Comparison of ENCODE assay signal across 1 cellular context in the genomic region with DNA sequence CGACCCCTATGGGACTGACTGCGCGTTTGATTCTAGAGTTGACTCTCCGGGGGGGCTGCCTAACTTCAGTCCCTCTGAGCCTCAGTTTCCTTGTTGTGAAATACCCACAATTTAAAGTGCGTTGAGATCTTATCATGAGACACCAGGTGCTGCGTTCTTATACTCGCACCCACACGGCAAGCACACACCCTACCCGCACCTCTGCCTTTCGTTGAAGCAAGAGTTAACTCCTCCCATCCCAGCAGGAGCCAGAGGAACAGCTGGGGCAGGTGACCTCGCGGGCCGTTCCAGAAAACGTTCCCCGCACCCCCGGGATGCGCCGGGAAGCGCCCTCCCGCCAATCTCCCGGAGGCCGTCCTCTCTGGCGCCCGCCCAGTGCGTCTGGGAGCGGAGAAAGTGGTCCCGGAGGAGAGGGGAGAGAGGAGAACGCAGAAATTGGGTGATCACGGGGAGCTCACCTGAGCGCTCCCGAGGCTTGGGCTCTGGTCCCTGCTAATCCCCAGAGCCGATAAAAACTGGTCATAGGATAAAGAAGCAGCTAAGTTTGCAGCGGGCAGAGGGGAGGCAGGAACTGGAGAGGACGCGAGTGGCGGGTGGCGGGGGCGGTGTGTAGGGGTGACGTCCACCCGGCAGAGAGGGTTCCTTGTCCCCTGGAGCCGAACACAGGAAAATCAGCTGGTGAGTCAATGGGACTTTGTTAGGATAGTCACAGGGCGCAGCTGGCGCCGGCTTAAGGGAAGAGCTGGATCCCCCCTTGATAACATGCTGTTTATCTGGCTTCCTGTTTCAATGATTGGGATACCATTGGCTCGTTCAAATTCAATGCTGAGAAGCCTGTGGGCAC.
TF ChIP-seq lines count a peak whose summit lies in the region.

No MANE protein-coding gene starts in this region.

TF ChIP-seq in K562, 482 proteins besides CTCF, POLR2A, EP300 and RAD21 (continued from another document and continues in another):
- no peak for TF ChIP-seq THRA (IDR thresholded peaks at IDR 0.05)
- TF ChIP-seq RNF219 (CRISPR knock-in tag; IDR thresholded peaks at IDR 0.05), result no peak
- no peak for TF ChIP-seq SUPT5H (IDR thresholded peaks at IDR 0.05)
- TF ChIP-seq ATF1 (CRISPR knock-in tag; IDR thresholded peaks at IDR 0.05), result no peak
- peak; percentile 23; the same call in 1 of the 2 replicates for TF ChIP-seq ATF1 (tag; IDR thresholded peaks at IDR 0.05)
- no peak for TF ChIP-seq DDX20 (tag; IDR thresholded peaks at IDR 0.05; ENCODE audit: low read depth)
- no peak for TF ChIP-seq HDAC8 (tag; IDR thresholded peaks at IDR 0.05)
- TF ChIP-seq PHB2 (IDR thresholded peaks at IDR 0.05; ENCODE audit: low read depth), result no peak
- no peak for TF ChIP-seq NCOA1 (IDR thresholded peaks at IDR 0.05; ENCODE audit: low read depth)
- TF ChIP-seq ZNF23 (CRISPR knock-in tag; IDR thresholded peaks at IDR 0.05), result no peak
- TF ChIP-seq KDM4B (IDR thresholded peaks at IDR 0.05; ENCODE audit: borderline replicate concordance in 2 of 2, low read depth in 1 of 2), result no peak
- no peak for TF ChIP-seq ZNF57 (CRISPR knock-in tag; IDR thresholded peaks at IDR 0.05)
- TF ChIP-seq, protein P1, sequence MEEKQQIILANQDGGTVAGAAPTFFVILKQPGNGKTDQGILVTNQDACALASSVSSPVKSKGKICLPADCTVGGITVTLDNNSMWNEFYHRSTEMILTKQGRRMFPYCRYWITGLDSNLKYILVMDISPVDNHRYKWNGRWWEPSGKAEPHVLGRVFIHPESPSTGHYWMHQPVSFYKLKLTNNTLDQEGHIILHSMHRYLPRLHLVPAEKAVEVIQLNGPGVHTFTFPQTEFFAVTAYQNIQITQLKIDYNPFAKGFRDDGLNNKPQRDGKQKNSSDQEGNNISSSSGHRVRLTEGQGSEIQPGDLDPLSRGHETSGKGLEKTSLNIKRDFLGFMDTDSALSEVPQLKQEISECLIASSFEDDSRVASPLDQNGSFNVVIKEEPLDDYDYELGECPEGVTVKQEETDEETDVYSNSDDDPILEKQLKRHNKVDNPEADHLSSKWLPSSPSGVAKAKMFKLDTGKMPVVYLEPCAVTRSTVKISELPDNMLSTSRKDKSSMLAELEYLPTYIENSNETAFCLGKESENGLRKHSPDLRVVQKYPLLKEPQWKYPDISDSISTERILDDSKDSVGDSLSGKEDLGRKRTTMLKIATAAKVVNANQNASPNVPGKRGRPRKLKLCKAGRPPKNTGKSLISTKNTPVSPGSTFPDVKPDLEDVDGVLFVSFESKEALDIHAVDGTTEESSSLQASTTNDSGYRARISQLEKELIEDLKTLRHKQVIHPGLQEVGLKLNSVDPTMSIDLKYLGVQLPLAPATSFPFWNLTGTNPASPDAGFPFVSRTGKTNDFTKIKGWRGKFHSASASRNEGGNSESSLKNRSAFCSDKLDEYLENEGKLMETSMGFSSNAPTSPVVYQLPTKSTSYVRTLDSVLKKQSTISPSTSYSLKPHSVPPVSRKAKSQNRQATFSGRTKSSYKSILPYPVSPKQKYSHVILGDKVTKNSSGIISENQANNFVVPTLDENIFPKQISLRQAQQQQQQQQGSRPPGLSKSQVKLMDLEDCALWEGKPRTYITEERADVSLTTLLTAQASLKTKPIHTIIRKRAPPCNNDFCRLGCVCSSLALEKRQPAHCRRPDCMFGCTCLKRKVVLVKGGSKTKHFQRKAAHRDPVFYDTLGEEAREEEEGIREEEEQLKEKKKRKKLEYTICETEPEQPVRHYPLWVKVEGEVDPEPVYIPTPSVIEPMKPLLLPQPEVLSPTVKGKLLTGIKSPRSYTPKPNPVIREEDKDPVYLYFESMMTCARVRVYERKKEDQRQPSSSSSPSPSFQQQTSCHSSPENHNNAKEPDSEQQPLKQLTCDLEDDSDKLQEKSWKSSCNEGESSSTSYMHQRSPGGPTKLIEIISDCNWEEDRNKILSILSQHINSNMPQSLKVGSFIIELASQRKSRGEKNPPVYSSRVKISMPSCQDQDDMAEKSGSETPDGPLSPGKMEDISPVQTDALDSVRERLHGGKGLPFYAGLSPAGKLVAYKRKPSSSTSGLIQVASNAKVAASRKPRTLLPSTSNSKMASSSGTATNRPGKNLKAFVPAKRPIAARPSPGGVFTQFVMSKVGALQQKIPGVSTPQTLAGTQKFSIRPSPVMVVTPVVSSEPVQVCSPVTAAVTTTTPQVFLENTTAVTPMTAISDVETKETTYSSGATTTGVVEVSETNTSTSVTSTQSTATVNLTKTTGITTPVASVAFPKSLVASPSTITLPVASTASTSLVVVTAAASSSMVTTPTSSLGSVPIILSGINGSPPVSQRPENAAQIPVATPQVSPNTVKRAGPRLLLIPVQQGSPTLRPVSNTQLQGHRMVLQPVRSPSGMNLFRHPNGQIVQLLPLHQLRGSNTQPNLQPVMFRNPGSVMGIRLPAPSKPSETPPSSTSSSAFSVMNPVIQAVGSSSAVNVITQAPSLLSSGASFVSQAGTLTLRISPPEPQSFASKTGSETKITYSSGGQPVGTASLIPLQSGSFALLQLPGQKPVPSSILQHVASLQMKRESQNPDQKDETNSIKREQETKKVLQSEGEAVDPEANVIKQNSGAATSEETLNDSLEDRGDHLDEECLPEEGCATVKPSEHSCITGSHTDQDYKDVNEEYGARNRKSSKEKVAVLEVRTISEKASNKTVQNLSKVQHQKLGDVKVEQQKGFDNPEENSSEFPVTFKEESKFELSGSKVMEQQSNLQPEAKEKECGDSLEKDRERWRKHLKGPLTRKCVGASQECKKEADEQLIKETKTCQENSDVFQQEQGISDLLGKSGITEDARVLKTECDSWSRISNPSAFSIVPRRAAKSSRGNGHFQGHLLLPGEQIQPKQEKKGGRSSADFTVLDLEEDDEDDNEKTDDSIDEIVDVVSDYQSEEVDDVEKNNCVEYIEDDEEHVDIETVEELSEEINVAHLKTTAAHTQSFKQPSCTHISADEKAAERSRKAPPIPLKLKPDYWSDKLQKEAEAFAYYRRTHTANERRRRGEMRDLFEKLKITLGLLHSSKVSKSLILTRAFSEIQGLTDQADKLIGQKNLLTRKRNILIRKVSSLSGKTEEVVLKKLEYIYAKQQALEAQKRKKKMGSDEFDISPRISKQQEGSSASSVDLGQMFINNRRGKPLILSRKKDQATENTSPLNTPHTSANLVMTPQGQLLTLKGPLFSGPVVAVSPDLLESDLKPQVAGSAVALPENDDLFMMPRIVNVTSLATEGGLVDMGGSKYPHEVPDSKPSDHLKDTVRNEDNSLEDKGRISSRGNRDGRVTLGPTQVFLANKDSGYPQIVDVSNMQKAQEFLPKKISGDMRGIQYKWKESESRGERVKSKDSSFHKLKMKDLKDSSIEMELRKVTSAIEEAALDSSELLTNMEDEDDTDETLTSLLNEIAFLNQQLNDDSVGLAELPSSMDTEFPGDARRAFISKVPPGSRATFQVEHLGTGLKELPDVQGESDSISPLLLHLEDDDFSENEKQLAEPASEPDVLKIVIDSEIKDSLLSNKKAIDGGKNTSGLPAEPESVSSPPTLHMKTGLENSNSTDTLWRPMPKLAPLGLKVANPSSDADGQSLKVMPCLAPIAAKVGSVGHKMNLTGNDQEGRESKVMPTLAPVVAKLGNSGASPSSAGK (IDR thresholded peaks at IDR 0.05), result no peak
- TF ChIP-seq LCOR (CRISPR knock-in tag; IDR thresholded peaks at IDR 0.05), result no peak
- TF ChIP-seq ZNF124 (CRISPR knock-in tag; IDR thresholded peaks at IDR 0.05), result no peak
- TF ChIP-seq NCOR1 (IDR thresholded peaks at IDR 0.05), result no peak
- TF ChIP-seq FOXA1 (IDR thresholded peaks at IDR 0.05; ENCODE audit: borderline replicate concordance), result no peak
- no peak for TF ChIP-seq PRPF4 (IDR thresholded peaks at IDR 0.05; ENCODE audit: insufficient read depth, low read depth, low read length, poor library complexity, severe bottlenecking)
- no peak for TF ChIP-seq HDAC1 (IDR thresholded peaks at IDR 0.05)
- TF ChIP-seq ZNF583 (CRISPR knock-in tag; IDR thresholded peaks at IDR 0.05), result 0 out of 2 replicates have a peak, but pooled peaks have one; percentile 45
- TF ChIP-seq ZMIZ1 (IDR thresholded peaks at IDR 0.05; ENCODE audit: low read depth in 2 of 2, low read length in 2 of 2), result no peak
- TF ChIP-seq, protein P2, sequence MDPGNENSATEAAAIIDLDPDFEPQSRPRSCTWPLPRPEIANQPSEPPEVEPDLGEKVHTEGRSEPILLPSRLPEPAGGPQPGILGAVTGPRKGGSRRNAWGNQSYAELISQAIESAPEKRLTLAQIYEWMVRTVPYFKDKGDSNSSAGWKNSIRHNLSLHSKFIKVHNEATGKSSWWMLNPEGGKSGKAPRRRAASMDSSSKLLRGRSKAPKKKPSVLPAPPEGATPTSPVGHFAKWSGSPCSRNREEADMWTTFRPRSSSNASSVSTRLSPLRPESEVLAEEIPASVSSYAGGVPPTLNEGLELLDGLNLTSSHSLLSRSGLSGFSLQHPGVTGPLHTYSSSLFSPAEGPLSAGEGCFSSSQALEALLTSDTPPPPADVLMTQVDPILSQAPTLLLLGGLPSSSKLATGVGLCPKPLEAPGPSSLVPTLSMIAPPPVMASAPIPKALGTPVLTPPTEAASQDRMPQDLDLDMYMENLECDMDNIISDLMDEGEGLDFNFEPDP (CRISPR knock-in tag; IDR thresholded peaks at IDR 0.05), result no peak
- TF ChIP-seq ZNF133 (CRISPR knock-in tag; IDR thresholded peaks at IDR 0.05), result no peak
- TF ChIP-seq, protein P3, sequence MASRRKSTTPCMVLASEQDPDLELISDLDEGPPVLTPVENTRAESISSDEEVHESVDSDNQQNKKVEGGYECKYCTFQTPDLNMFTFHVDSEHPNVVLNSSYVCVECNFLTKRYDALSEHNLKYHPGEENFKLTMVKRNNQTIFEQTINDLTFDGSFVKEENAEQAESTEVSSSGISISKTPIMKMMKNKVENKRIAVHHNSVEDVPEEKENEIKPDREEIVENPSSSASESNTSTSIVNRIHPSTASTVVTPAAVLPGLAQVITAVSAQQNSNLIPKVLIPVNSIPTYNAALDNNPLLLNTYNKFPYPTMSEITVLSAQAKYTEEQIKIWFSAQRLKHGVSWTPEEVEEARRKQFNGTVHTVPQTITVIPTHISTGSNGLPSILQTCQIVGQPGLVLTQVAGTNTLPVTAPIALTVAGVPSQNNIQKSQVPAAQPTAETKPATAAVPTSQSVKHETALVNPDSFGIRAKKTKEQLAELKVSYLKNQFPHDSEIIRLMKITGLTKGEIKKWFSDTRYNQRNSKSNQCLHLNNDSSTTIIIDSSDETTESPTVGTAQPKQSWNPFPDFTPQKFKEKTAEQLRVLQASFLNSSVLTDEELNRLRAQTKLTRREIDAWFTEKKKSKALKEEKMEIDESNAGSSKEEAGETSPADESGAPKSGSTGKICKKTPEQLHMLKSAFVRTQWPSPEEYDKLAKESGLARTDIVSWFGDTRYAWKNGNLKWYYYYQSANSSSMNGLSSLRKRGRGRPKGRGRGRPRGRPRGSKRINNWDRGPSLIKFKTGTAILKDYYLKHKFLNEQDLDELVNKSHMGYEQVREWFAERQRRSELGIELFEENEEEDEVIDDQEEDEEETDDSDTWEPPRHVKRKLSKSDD (conservative IDR thresholded peaks at IDR 0.05; ENCODE audit: low read length), result no peak
- no peak for TF ChIP-seq HEY1 (CRISPR knock-in tag; IDR thresholded peaks at IDR 0.05; ENCODE audit: borderline replicate concordance)
- TF ChIP-seq, protein P4, sequence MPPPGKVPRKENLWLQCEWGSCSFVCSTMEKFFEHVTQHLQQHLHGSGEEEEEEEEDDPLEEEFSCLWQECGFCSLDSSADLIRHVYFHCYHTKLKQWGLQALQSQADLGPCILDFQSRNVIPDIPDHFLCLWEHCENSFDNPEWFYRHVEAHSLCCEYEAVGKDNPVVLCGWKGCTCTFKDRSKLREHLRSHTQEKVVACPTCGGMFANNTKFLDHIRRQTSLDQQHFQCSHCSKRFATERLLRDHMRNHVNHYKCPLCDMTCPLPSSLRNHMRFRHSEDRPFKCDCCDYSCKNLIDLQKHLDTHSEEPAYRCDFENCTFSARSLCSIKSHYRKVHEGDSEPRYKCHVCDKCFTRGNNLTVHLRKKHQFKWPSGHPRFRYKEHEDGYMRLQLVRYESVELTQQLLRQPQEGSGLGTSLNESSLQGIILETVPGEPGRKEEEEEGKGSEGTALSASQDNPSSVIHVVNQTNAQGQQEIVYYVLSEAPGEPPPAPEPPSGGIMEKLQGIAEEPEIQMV (tag; conservative IDR thresholded peaks at IDR 0.05; ENCODE audit: low read depth), result no peak
- TF ChIP-seq FOXK1 (CRISPR knock-in tag; IDR thresholded peaks at IDR 0.05; ENCODE audit: borderline replicate concordance), result no peak
